Comparison of ENCODE assay signal across 8 cellular contexts in the genomic region with DNA sequence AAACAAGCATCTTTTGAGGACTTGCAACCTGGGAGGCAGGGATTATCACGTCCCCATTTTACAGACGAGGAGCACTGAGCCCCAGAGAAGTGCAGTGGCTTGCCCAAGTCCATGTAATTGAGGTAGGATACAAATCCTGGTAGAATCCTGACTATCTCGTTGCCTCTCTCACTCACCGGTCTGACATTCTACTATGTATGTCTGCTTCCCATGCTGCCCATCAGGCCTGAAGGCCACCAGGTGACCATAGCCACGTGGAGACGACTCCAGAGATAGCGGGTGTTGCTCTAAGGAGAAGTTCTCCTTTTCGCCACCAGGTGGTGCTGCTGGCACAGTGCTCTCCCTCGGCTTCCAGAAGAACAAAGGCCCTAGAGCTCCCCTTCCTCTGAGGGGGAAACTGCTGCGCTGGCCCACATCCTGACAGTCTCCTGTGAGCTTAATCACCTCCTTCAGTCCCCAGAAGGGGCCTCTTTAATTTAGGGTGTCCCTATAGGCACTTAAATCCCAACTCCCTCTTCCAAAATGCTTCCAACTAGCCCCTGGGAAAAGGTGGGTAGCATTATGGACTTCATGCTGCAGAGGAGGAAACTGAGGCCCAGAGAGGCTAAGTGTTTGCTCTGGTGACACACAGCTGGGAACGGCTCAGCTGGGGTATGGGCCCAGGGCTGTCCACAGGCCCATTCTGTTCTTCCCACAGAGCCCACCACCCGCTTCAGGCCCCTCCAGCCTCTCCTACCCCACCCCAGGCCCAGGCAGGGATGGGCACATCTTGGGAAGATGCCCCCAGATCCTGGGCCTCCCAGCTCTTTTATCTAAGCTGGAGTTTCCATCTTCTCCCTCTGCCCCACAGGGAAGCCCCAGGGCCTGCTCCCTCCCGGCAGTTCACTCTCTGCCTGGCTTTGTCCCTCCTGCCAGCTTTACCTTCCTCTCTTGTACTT. TPM values are rescaled to one million over a fixed set of nuclear protein-coding genes. Genes with fewer than 3 reads are reported as not detected.
DNase-seq lines count a peak whose midpoint lies in the region; ATAC-seq, FAIRE-seq and TF ChIP-seq lines count a peak whose summit lies in the region.

No MANE protein-coding gene starts in this region.

- peak overlapping the region; percentile 93 for H3K27ac Mint-ChIP-seq in activated CD8-positive, alpha-beta T cell treated with anti-CD3 and anti-CD28 coated beads, Interleukin-2, amount 10 ng/mL, durations not matched to agents 7 days and 5 days
- H3K27ac Mint-ChIP-seq in mesothelial cell of epicardium = peak overlapping the region; percentile 47

- no peaks in the 10 kb centered on the region for H3K27me3 ChIP-seq in HL-60 (ENCODE audit: insufficient read depth, poor library complexity, severe bottlenecking)
- peaks cover 0 to 17% (median 10%) of the 10 kb centered on the region in 4 experiments; a peak in 6 of 7 replicates for H3K27me3 ChIP-seq in H1 (replicated peaks in 1 of 4; ENCODE audit: control insufficient read depth in 3 of 4, extremely low read depth in 1 of 4, insufficient read depth in 3 of 4, low read length in 3 of 4)

- no peak overlapping the region for H2AFZ ChIP-seq in H1 (ENCODE audit: low read length)

- POLR2A ChIA-PET in activated CD8-positive, alpha-beta T cell treated with anti-CD3 and anti-CD28 coated beads, Interleukin-2, amount 10 ng/mL, durations not matched to agents 7 days and 5 days (lab: Charles Lee) = interaction anchor here (0.9 to 2.9 kb wide), 11 partner anchors 12 to 277 kb away, joined by 3 to 25 read pairs (median 5); a partner anchor contains a TSS
- POLR2A ChIA-PET in H1 (lab: Charles Lee; ENCODE audit: partially characterized antibody) = interaction anchor here (0.6 to 4.2 kb wide), 19 partner anchors 9 to 266 kb away, joined by 3 to 51 read pairs (median 6); a partner anchor contains a TSS

- H3K14ac ChIP-seq in H1 (ENCODE audit: insufficient read length) = no peak overlapping the region

- FAIRE-seq in H1 (lab: Jason Lieb, UNC) = peak; percentile 94

- H3K18ac ChIP-seq in H1 (ENCODE audit: extremely low read depth, low read length) = 0 out of 2 replicates have a peak overlapping the region, but pooled peaks have one; percentile 21

- no peaks in the 10 kb centered on the region for H4K20me1 ChIP-seq in H1 (replicated peaks in 1 of 2; ENCODE audit: control insufficient read depth in 1 of 2, insufficient read depth in 2 of 2, low read length in 2 of 2)

- H3K79me1 ChIP-seq in H1 (ENCODE audit: low read depth, low read length) = no peaks in the 10 kb centered on the region

- WGBS in H1 (ENCODE audit: extremely low coverage in 1 of 2, insufficient coverage in 1 of 2, insufficient read length in 1 of 2, insufficient replicate concordance in 2 of 2, low coverage in 1 of 2, low lambda C conversion rate in 2 of 2, missing lambda C conversion rate in 1 of 2), 2 experiments = 38% methylated on average over 13 of the region's 13 CpGs; no CpG with 5 or more reads in 1 of the 2 experiments

- peaks cover 59% of the 10 kb centered on the region for H3K4me1 Mint-ChIP-seq in activated CD8-positive, alpha-beta T cell treated with anti-CD3 and anti-CD28 coated beads, Interleukin-2, amount 10 ng/mL, durations not matched to agents 7 days and 5 days (ENCODE audit: low read depth)
- H3K4me1 Mint-ChIP-seq in mesothelial cell of epicardium = peaks cover 13% of the 10 kb centered on the region

- H3K9me3 Mint-ChIP-seq in activated CD8-positive, alpha-beta T cell treated with anti-CD3 and anti-CD28 coated beads, Interleukin-2, amount 10 ng/mL, durations not matched to agents 7 days and 5 days (ENCODE audit: insufficient read depth) = no peaks in the 10 kb centered on the region
- H3K9me3 Mint-ChIP-seq in mesothelial cell of epicardium = no peaks in the 10 kb centered on the region

- peak overlapping the region; percentile 84; the same call in 1 of the 2 replicates for H2BK15ac ChIP-seq in H1 (ENCODE audit: low read length)

- H2BK5ac ChIP-seq in H1 (ENCODE audit: low read depth, low read length) = no peak overlapping the region

- no peak for TF ChIP-seq POLR2A in H1 (IDR thresholded peaks at IDR 0.05; ENCODE audit: control extremely low read depth in 1 of 2, low read depth in 2 of 2, low read length in 2 of 2)

- H4K5ac ChIP-seq in H1 (ENCODE audit: insufficient read length, low read depth, low read length) = peak overlapping the region; percentile 5

- H2BK120ac ChIP-seq in H1 (replicated peaks; ENCODE audit: low read depth, low read length) = no peak overlapping the region

- no peak overlapping the region for H2BK20ac ChIP-seq in H1 (ENCODE audit: low read length)

- H2BK12ac ChIP-seq in H1 (ENCODE audit: low read depth, low read length) = peak overlapping the region; percentile 13; the same call in 1 of the 2 replicates

- ATAC-seq in GM19035 (IDR thresholded peaks at IDR 0.05; ENCODE audit: unreplicated experiment) = peak; percentile 63
- ATAC-seq in activated CD8-positive, alpha-beta T cell treated with anti-CD3 and anti-CD28 coated beads, Interleukin-2, amount 10 ng/mL, durations not matched to agents 7 days and 5 days = peak; percentile 84

- H4K91ac ChIP-seq in H1 (replicated peaks; ENCODE audit: insufficient read length, low read length) = peak overlapping the region; percentile 58

- H3K4me3 Mint-ChIP-seq in activated CD8-positive, alpha-beta T cell treated with anti-CD3 and anti-CD28 coated beads, Interleukin-2, amount 10 ng/mL, durations not matched to agents 7 days and 5 days = peak overlapping the region; percentile 19
- no peak overlapping the region for H3K4me3 Mint-ChIP-seq in mesothelial cell of epicardium

- DNase-seq in AG09309 (ENCODE audit: low read depth) (no peak), HL-60 (ENCODE audit: low read depth in 1 of 2, low spot score in 1 of 2) (peak; percentile 72 to 86), NCI-H82 treated with DMSO at 0.1 percent for 48 hours (lab: John Stamatoyannopoulos, UW; ENCODE audit: unreplicated experiment) (peak; percentile 20), H1 (ENCODE audit: low read depth in 1 of 2, low spot score in 2 of 2) (peak; percentile 89 to 95), mesothelial cell of epicardium (ENCODE audit: low spot score in 2 of 2, unreplicated experiment in 2 of 2) (peak; percentile 70 to 91)
- DNase-seq in activated CD8-positive, alpha-beta T cell treated with anti-CD3 and anti-CD28 coated beads, Interleukin-2, amount 10 ng/mL, durations not matched to agents 7 days and 5 days = peak; percentile 94
- peak; percentile 68 to 86 for DNase-seq in stimulated activated CD8-positive, alpha-beta memory T cell treated with anti-CD3 and anti-CD28 coated beads, Interleukin-2, amount 100 ng/mL, for 48 hours (ENCODE audit: low read depth in 2 of 2)

- no peak overlapping the region for H3K27ac ChIP-seq in HL-60 (replicated peaks)
- no peak overlapping the region for H3K27ac ChIP-seq in H1 (ENCODE audit: low read depth, low read length)

- H3K4me2 ChIP-seq in H1 (ENCODE audit: insufficient read depth in 1 of 2, low read depth in 2 of 2, low read length in 2 of 2) = no peak overlapping the region

- no peaks in the 10 kb centered on the region for H3K36me3 Mint-ChIP-seq in activated CD8-positive, alpha-beta T cell treated with anti-CD3 and anti-CD28 coated beads, Interleukin-2, amount 10 ng/mL, durations not matched to agents 7 days and 5 days (ENCODE audit: low read depth)
- H3K36me3 Mint-ChIP-seq in mesothelial cell of epicardium = no peaks in the 10 kb centered on the region

- TF ChIP-seq CTCF in AG09309 (IDR thresholded peaks at IDR 0.05; ENCODE audit: control insufficient read depth, insufficient read depth, low read depth, low read length, missing control alignments) (peak; percentile 96), HL-60 (IDR thresholded peaks at IDR 0.05; ENCODE audit: insufficient read depth, low read length) (peak; percentile 92), H1 (IDR thresholded peaks at IDR 0.05; ENCODE audit: control extremely low read depth in 1 of 3, insufficient read depth in 1 of 3, low read depth in 1 of 3, low read length in 3 of 3) (peak in 2 of 3 experiments; percentile 97; a peak in 3 of 4 replicates), mesothelial cell of epicardium (IDR thresholded peaks at IDR 0.05; ENCODE audit: unreplicated experiment) (peak; percentile 99)

- TF ChIP-seq RAD21 in H1 (IDR thresholded peaks at IDR 0.05 in 1 of 2, conservative IDR thresholded peaks at IDR 0.05 in 1 of 2; ENCODE audit: low read depth in 2 of 2, low read length in 2 of 2) = peak; percentile 93 to 97

- CTCF ChIA-PET in activated CD8-positive, alpha-beta T cell treated with anti-CD3 and anti-CD28 coated beads, Interleukin-2, amount 10 ng/mL, durations not matched to agents 7 days and 5 days (lab: Charles Lee) = interaction anchor here (0.6 to 8.3 kb wide), 46 partner anchors 8 to 276 kb away, joined by 3 to 270 read pairs (median 11); a partner anchor contains a TSS
- CTCF ChIA-PET in H1 (lab: Charles Lee; ENCODE audit: partially characterized antibody) = interaction anchor here (0.6 to 18.7 kb wide), 32 partner anchors 8 to 309 kb away, joined by 3 to 430 read pairs (median 7); a partner anchor contains a TSS

- no peaks in the 10 kb centered on the region for H3K79me2 ChIP-seq in H1 (ENCODE audit: control insufficient read depth in 1 of 2, insufficient read depth in 2 of 2, low read length in 2 of 2)

- H3K23ac ChIP-seq in H1 (ENCODE audit: insufficient read length) = no peak overlapping the region

- H3K23me2 ChIP-seq in H1 (ENCODE audit: low read depth, low read length) = no peaks in the 10 kb centered on the region

- H3K27me3 Mint-ChIP-seq in activated CD8-positive, alpha-beta T cell treated with anti-CD3 and anti-CD28 coated beads, Interleukin-2, amount 10 ng/mL, durations not matched to agents 7 days and 5 days (ENCODE audit: low read depth) = peaks cover 3% of the 10 kb centered on the region
- H3K27me3 Mint-ChIP-seq in mesothelial cell of epicardium (ENCODE audit: low read depth) = peaks cover 3% of the 10 kb centered on the region

- no peaks in the 10 kb centered on the region for H3K36me3 ChIP-seq in H1 (ENCODE audit: control insufficient read depth in 2 of 4, insufficient read depth in 4 of 4, low read length in 3 of 4)

- no peak overlapping the region for H3K4me3 ChIP-seq in AG09309 (ENCODE audit: control insufficient read depth, low read depth, low read length)
- H3K4me3 ChIP-seq in HL-60 (replicated peaks; ENCODE audit: insufficient read depth, low read length) = no peak overlapping the region
- no peak overlapping the region for H3K4me3 ChIP-seq in H1 (ENCODE audit: extremely low read depth in 1 of 4, insufficient read depth in 2 of 4, low read depth in 3 of 4, low read length in 4 of 4)

- H4K8ac ChIP-seq in H1 (ENCODE audit: extremely low read depth, insufficient read depth, low read length) = no peak overlapping the region

- H3K4me1 ChIP-seq in H1 (replicated peaks in 1 of 4; ENCODE audit: control insufficient read depth in 3 of 4, insufficient read depth in 4 of 4, low read length in 3 of 4) = peaks cover 0 to 3% (median 0%) of the 10 kb centered on the region in 4 experiments; a peak in 4 of 7 replicates

- H3K4ac ChIP-seq in H1 (replicated peaks; ENCODE audit: insufficient read length, low read depth, low read length) = no peak overlapping the region

- H3K9ac ChIP-seq in H1 (replicated peaks in 1 of 4; ENCODE audit: extremely low read depth in 1 of 4, low read depth in 3 of 4, low read length in 3 of 4) = no peak overlapping the region

- no peaks in the 10 kb centered on the region for H3K9me3 ChIP-seq in H1 (ENCODE audit: insufficient read depth in 2 of 2, low read depth in 1 of 2, low read length in 1 of 2)

- no peak for TF ChIP-seq EP300 in H1 (IDR thresholded peaks at IDR 0.05; ENCODE audit: borderline replicate concordance in 1 of 2, low read depth in 2 of 2, low read length in 2 of 2)

- H2AK5ac ChIP-seq in H1 (ENCODE audit: low read depth, low read length) = 0 out of 2 replicates have a peak overlapping the region, but pooled peaks have one; percentile 29

- H3K56ac ChIP-seq in H1 (replicated peaks; ENCODE audit: insufficient read length, low read depth, low read length) = no peak overlapping the region

RNA-seq across cellular contexts. Expression of a gene that starts 6.4 kb away (rescaled TPM):
- 1 to 10 TPM; 2.0 to 2.1 TPM for total RNA-seq in activated CD8-positive, alpha-beta T cell treated with anti-CD3 and anti-CD28 coated beads, Interleukin-2, amount 10 ng/mL, durations not matched to agents 7 days and 5 days
- total RNA-seq in H1 (2021; fragmentation: NEBNext Ultra II Directional; extraction: Animal tissue kit (Norgen Biotek cat#: 25700)) = not detected in 2 replicates
- not detected in 2 replicates for polyA plus RNA-seq in H1 (2011; rRNA removed)
- not detected for polyA plus RNA-seq in H1 (2011; cell fraction: cytosol; rRNA removed)
- polyA plus RNA-seq in H1 (2011; cell fraction: nucleus; rRNA removed) = not detected
- not detected in 4 replicates for polyA plus RNA-seq in H1 (2012, experiment 1 of 2)
- polyA plus RNA-seq in H1 (2012, experiment 2 of 2) = not detected
- polyA plus RNA-seq in H1 (2013, experiment 1 of 2) = not detected
- polyA plus RNA-seq in H1 (2013, experiment 2 of 2) = not detected
- polyA minus RNA-seq in H1 (2011; rRNA and poly(A)+ RNA removed) = not detected in 2 replicates
- polyA minus RNA-seq in H1 (2011; cell fraction: cytosol; rRNA and poly(A)+ RNA removed) = not detected
- polyA minus RNA-seq in H1 (2011; cell fraction: nucleus; rRNA and poly(A)+ RNA removed) = not detected
- total RNA-seq in mesothelial cell of epicardium = not detected in 3 replicates

RNA-seq across cellular contexts. Expression of a gene that starts 9.8 kb away (rescaled TPM):
- not detected for total RNA-seq in activated CD8-positive, alpha-beta T cell treated with anti-CD3 and anti-CD28 coated beads, Interleukin-2, amount 10 ng/mL, durations not matched to agents 7 days and 5 days
- not detected in 2 replicates for total RNA-seq in H1 (2021; fragmentation: NEBNext Ultra II Directional; extraction: Animal tissue kit (Norgen Biotek cat#: 25700))
- polyA plus RNA-seq in H1 (2011; rRNA removed) = not detected in 2 replicates
- polyA plus RNA-seq in H1 (2011; cell fraction: cytosol; rRNA removed) = not detected
- polyA plus RNA-seq in H1 (2011; cell fraction: nucleus; rRNA removed) = not detected
- not detected in 4 replicates for polyA plus RNA-seq in H1 (2012, experiment 1 of 2)
- polyA plus RNA-seq in H1 (2012, experiment 2 of 2) = not detected
- polyA plus RNA-seq in H1 (2013, experiment 1 of 2) = not detected
- polyA plus RNA-seq in H1 (2013, experiment 2 of 2) = not detected
- polyA minus RNA-seq in H1 (2011; rRNA and poly(A)+ RNA removed) = not detected in 2 replicates
- polyA minus RNA-seq in H1 (2011; cell fraction: cytosol; rRNA and poly(A)+ RNA removed) = not detected
- polyA minus RNA-seq in H1 (2011; cell fraction: nucleus; rRNA and poly(A)+ RNA removed) = not detected
- total RNA-seq in mesothelial cell of epicardium = not detected in 3 replicates

RNA-seq across cellular contexts. Expression of a gene that starts 18.7 kb away (rescaled TPM):
- 1 to 10 TPM; 3.2 to 3.5 TPM for total RNA-seq in activated CD8-positive, alpha-beta T cell treated with anti-CD3 and anti-CD28 coated beads, Interleukin-2, amount 10 ng/mL, durations not matched to agents 7 days and 5 days
- 5.4 and 6.5 TPM in 2 replicates for total RNA-seq in H1 (2021; fragmentation: NEBNext Ultra II Directional; extraction: Animal tissue kit (Norgen Biotek cat#: 25700))
- polyA plus RNA-seq in H1 (2011; rRNA removed) = 7.8 and 12.0 TPM in 2 replicates
- 6.0 TPM for polyA plus RNA-seq in H1 (2011; cell fraction: cytosol; rRNA removed)
- 5.0 TPM for polyA plus RNA-seq in H1 (2011; cell fraction: nucleus; rRNA removed)
- 3.5 to 7.1 TPM (median 4.9 TPM) in 4 replicates for polyA plus RNA-seq in H1 (2012, experiment 1 of 2)
- 3.5 TPM for polyA plus RNA-seq in H1 (2012, experiment 2 of 2)
- 2.6 TPM for polyA plus RNA-seq in H1 (2013, experiment 1 of 2)
- polyA plus RNA-seq in H1 (2013, experiment 2 of 2) = 3.1 TPM
- 0.85 and 0.88 TPM in 2 replicates for polyA minus RNA-seq in H1 (2011; rRNA and poly(A)+ RNA removed)
- 2.3 TPM for polyA minus RNA-seq in H1 (2011; cell fraction: cytosol; rRNA and poly(A)+ RNA removed)
- polyA minus RNA-seq in H1 (2011; cell fraction: nucleus; rRNA and poly(A)+ RNA removed) = 2.7 TPM
- total RNA-seq in mesothelial cell of epicardium = 2.1 to 2.7 TPM (median 2.3 TPM) in 3 replicates

RNA-seq across cellular contexts. Expression of a gene that starts 32.9 kb away (rescaled TPM):
- 100 to 1,000 TPM; 112 to 117 TPM for total RNA-seq in activated CD8-positive, alpha-beta T cell treated with anti-CD3 and anti-CD28 coated beads, Interleukin-2, amount 10 ng/mL, durations not matched to agents 7 days and 5 days
- 20.6 and 24.4 TPM in 2 replicates for total RNA-seq in H1 (2021; fragmentation: NEBNext Ultra II Directional; extraction: Animal tissue kit (Norgen Biotek cat#: 25700))
- 46.1 and 66.5 TPM in 2 replicates for polyA plus RNA-seq in H1 (2011; rRNA removed)
- polyA plus RNA-seq in H1 (2011; cell fraction: cytosol; rRNA removed) = 51.6 TPM
- polyA plus RNA-seq in H1 (2011; cell fraction: nucleus; rRNA removed) = 82.0 TPM
- 20.9 to 27.7 TPM (median 23.7 TPM) in 4 replicates for polyA plus RNA-seq in H1 (2012, experiment 1 of 2)
- polyA plus RNA-seq in H1 (2012, experiment 2 of 2) = 29.1 TPM
- 36.7 TPM for polyA plus RNA-seq in H1 (2013, experiment 1 of 2)
- polyA plus RNA-seq in H1 (2013, experiment 2 of 2) = 35.2 TPM
- 11.1 and 11.2 TPM in 2 replicates for polyA minus RNA-seq in H1 (2011; rRNA and poly(A)+ RNA removed)
- polyA minus RNA-seq in H1 (2011; cell fraction: cytosol; rRNA and poly(A)+ RNA removed) = 12.8 TPM
- 22.4 TPM for polyA minus RNA-seq in H1 (2011; cell fraction: nucleus; rRNA and poly(A)+ RNA removed)
- total RNA-seq in mesothelial cell of epicardium = 13.5 to 16.1 TPM (median 14.1 TPM) in 3 replicates

RNA-seq across cellular contexts. Expression of a gene that starts 35.8 kb away (rescaled TPM):
- 100 to 1,000 TPM; 206 to 213 TPM for total RNA-seq in activated CD8-positive, alpha-beta T cell treated with anti-CD3 and anti-CD28 coated beads, Interleukin-2, amount 10 ng/mL, durations not matched to agents 7 days and 5 days
- total RNA-seq in H1 (2021; fragmentation: NEBNext Ultra II Directional; extraction: Animal tissue kit (Norgen Biotek cat#: 25700)) = 52.0 and 57.8 TPM in 2 replicates
- polyA plus RNA-seq in H1 (2011; rRNA removed) = 31.8 and 50.8 TPM in 2 replicates
- 43.3 TPM for polyA plus RNA-seq in H1 (2011; cell fraction: cytosol; rRNA removed)
- polyA plus RNA-seq in H1 (2011; cell fraction: nucleus; rRNA removed) = 53.8 TPM
- polyA plus RNA-seq in H1 (2012, experiment 1 of 2) = 32.8 to 46.4 TPM (median 42.2 TPM) in 4 replicates
- 38.4 TPM for polyA plus RNA-seq in H1 (2012, experiment 2 of 2)
- polyA plus RNA-seq in H1 (2013, experiment 1 of 2) = 23.7 TPM
- 24.5 TPM for polyA plus RNA-seq in H1 (2013, experiment 2 of 2)
- 21.9 and 25.8 TPM in 2 replicates for polyA minus RNA-seq in H1 (2011; rRNA and poly(A)+ RNA removed)
- polyA minus RNA-seq in H1 (2011; cell fraction: cytosol; rRNA and poly(A)+ RNA removed) = 27.7 TPM
- 39.0 TPM for polyA minus RNA-seq in H1 (2011; cell fraction: nucleus; rRNA and poly(A)+ RNA removed)
- 44.9 to 48.2 TPM (median 45.3 TPM) in 3 replicates for total RNA-seq in mesothelial cell of epicardium
